19 cellular contexts compared by ENCODE assay signal in the genomic region with DNA sequence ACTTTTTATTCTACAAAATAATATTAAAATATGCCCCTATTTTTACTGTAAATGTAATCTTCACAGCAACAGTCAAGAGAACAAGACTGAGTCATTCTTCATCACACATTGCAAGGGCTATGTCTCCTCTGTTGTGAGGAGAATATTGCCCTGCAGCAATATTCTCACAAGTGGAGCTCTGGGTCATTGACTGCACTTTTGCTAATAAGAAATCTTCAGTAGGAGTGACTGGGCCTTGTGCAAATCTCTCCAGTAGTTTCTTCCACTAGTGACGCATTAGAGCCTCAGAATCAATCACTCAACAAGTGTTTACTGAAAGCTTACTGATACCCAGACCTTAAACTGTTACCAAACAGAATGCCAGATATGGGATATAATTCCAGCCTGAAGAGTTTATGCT. TPM values are rescaled to one million over a fixed set of nuclear protein-coding genes. Genes with fewer than 3 reads are reported as not detected.
DNase-seq lines count a peak whose midpoint lies in the region; FAIRE-seq and TF ChIP-seq lines count a peak whose summit lies in the region.
"Had no signal": no experiment of that assay in that cellular context is flagged by ENCODE, and none has a peak within 500 bp of the region (broad histone marks: within the 10 kb centered on the region; RNA-seq: fewer than 3 reads in every experiment).

No MANE protein-coding gene starts in this region.

- no peak for TF ChIP-seq CTCF in AG09319 (IDR thresholded peaks at IDR 0.05; ENCODE audit: low read depth, low read length)
- no peak for TF ChIP-seq CTCF in HFF-Myc (IDR thresholded peaks at IDR 0.05; ENCODE audit: low read depth, low read length, missing control alignments)
- no peak for TF ChIP-seq CTCF in fibroblast of villous mesenchyme (IDR thresholded peaks at IDR 0.05; ENCODE audit: insufficient read depth, low read depth, low read length)

- CTCF ChIA-PET in HEK293T (lab: Yijun Ruan, JAX) = no interaction called here

- no peak for FAIRE-seq in GM19239 (lab: Jason Lieb, UNC)
- FAIRE-seq: H1, islet of Langerhans had no signal

- POLR2A ChIA-PET in HEK293T (lab: Yijun Ruan, JAX) = no interaction called here

- in situ Hi-C loops in G401 (cut with HindIII; ENCODE audit: low sequenced_read_pairs) = no loop called here

- H3K4me3 ChIP-seq in HFF-Myc (replicated peaks; ENCODE audit: low read depth, low read length) = no peak overlapping the region
- H3K4me3 ChIP-seq in fibroblast of villous mesenchyme (ENCODE audit: low read depth, low read length) = no peak overlapping the region
- H3K4me3 ChIP-seq: skin epidermis had no signal

- DNase-seq in AG09319 (ENCODE audit: extremely low read depth, low read depth) = peak; percentile 30
- peak; percentile 3 for DNase-seq in HFF-Myc (ENCODE audit: extremely low read depth, low read depth)
- DNase-seq in amniotic epithelial cell (ENCODE audit: low read depth) = peak; percentile 83
- peak; percentile 35 for DNase-seq in fibroblast of villous mesenchyme (ENCODE audit: low read depth)
- no peak for DNase-seq in G401 (ENCODE audit: low spot score)
- DNase-seq in GM19239 (ENCODE audit: insufficient read length, low spot score) = no peak
- no peak for DNase-seq in HEK293T (ENCODE audit: extremely low spot score)
- DNase-seq in NCI-H748 treated with DMSO at 0.1 percent for 48 hours (lab: John Stamatoyannopoulos, UW) = no peak
- DNase-seq: activated CD4-positive, alpha-beta T cell treated with anti-CD3 and anti-CD28 coated beads for 1 hour; activated CD8-positive, alpha-beta memory T cell treated with anti-CD3 and anti-CD28 coated beads, Interleukin-2, amount 50 U/mL, for 4 hours; activated naive CD4-positive, alpha-beta T cell treated with anti-CD3 and anti-CD28 coated beads for 36 hours; effector memory CD8-positive, alpha-beta T cell; NCI-H1105; NCI-H446 treated with DMSO at 0.1 percent for 48 hours; occipital lobe; RPMI8226 had no signal

TF ChIP-seq in HEK293T, 16 proteins besides CTCF, POLR2A, EP300 and RAD21:
- no peak for TF ChIP-seq TARDBP (IDR thresholded peaks at IDR 0.05)

RNA-seq across cellular contexts. Expression of a gene that starts 49.1 kb away (rescaled TPM):
- 40.2 and 49.6 TPM in 2 replicates for total RNA-seq in fibroblast of villous mesenchyme
- not detected in 2 replicates for total RNA-seq in G401 (2014; rRNA removed; shearing (Covaris generic))

Comparison
In these comparisons a context has a peak if more than half of its experiments do, and no peak if none do; other contexts are left out.
1. DNase-seq: peak in AG09319 (single experiment), HFF-Myc (single experiment), amniotic epithelial cell (single experiment) and fibroblast of villous mesenchyme (single experiment); none in G401 (single experiment), GM19239 (single experiment), HEK293T (single experiment) and NCI-H748 treated with DMSO at 0.1 percent for 48 hours (single experiment).
2. RNA of a gene that starts 49.1 kb away (total RNA-seq): 40.2 to 49.6 TPM in fibroblast of villous mesenchyme; not detected in G401; every median in the first group is over 10 times any median in the second.